ENCODE assay signal across 8 cellular contexts in genomic region chr22:29359469-29359868, GRCh38. TPM values are rescaled to one million over a fixed set of nuclear protein-coding genes. Genes with fewer than 3 reads are reported as not detected.
A peak's percentile ranks its signal among the peaks of the same experiment; 100 is the strongest.
DNase-seq lines count a peak whose midpoint lies in the region; ATAC-seq and TF ChIP-seq lines count a peak whose summit lies in the region.

No MANE protein-coding gene starts in this region.

- peak in 12 of 14 donors; percentile 10 to 77 (median 34) for DNase-seq in C1 segment of cervical spinal cord (lab: John Stamatoyannopoulos, UW)
- peak; percentile 40 for DNase-seq in MG63
- DNase-seq in cerebellum (ENCODE audit: low spot score), result peak; percentile 83
- DNase-seq in T-helper 9 cell, result no peak
- DNase-seq in GDM1 (lab: John Stamatoyannopoulos, UW), result no peak
- DNase-seq in NCI-H2107 treated with DMSO at 0.1 percent for 48 hours (lab: John Stamatoyannopoulos, UW; ENCODE audit: unreplicated experiment), result no peak

- TF ChIP-seq RAD21 in liver (IDR thresholded peaks at IDR 0.05), result peak; percentile 84 to 90

- WGBS in liver, result 25% methylated on average over 9 of the region's 9 CpGs

- peak; percentile 72 for TF ChIP-seq CTCF in liver (IDR thresholded peaks at IDR 0.05; ENCODE audit: low read depth, low read length, missing input control)

- H3K4me1 ChIP-seq in liver (ENCODE audit: control insufficient read depth in 4 of 4, insufficient read depth in 4 of 4, low read length in 3 of 4), result peaks cover 0 to 2% (median 0%) of the 10 kb centered on the region in 4 donors

- no peak overlapping the region for H3K9ac ChIP-seq in liver (ENCODE audit: low read depth in 1 of 2, low read length in 2 of 2)

- H3K27me3 ChIP-seq in MG63 (no peaks in the 10 kb centered on the region), liver (ENCODE audit: control insufficient read depth in 4 of 4, insufficient read depth in 4 of 4, low read length in 3 of 4) (no peaks in the 10 kb centered on the region)

- peaks cover 25% of the 10 kb centered on the region for H3K36me3 ChIP-seq in MG63
- peaks cover 7 to 33% (median 12%) of the 10 kb centered on the region in 4 donors for H3K36me3 ChIP-seq in liver (ENCODE audit: control insufficient read depth in 4 of 4, insufficient read depth in 3 of 4, low read depth in 1 of 4, low read length in 3 of 4)

- H3K27ac ChIP-seq in liver (ENCODE audit: low read depth in 1 of 2, low read length in 2 of 2), result no peak overlapping the region

- no peaks in the 10 kb centered on the region for H3K9me3 ChIP-seq in MG63
- no peaks in the 10 kb centered on the region for H3K9me3 ChIP-seq in liver (ENCODE audit: control insufficient read depth in 4 of 4, low read length in 3 of 4)

- no peak for ATAC-seq in GM21390 (IDR thresholded peaks at IDR 0.05; ENCODE audit: unreplicated experiment)

- H3K4me3 ChIP-seq in MG63, result no peak overlapping the region
- no peak overlapping the region for H3K4me3 ChIP-seq in liver (ENCODE audit: low read depth in 1 of 3, low read length in 3 of 3)

TF ChIP-seq in liver, 16 proteins besides CTCF, POLR2A, EP300 and RAD21:
- TF ChIP-seq FOXA2 (IDR thresholded peaks at IDR 0.05), result no peak
- TF ChIP-seq NR2F2 (IDR thresholded peaks at IDR 0.05), result no peak
- no peak for TF ChIP-seq ZBTB33 (IDR thresholded peaks at IDR 0.05)
- no peak for TF ChIP-seq TAF1 (conservative IDR thresholded peaks at IDR 0.05)
- TF ChIP-seq REST (IDR thresholded peaks at IDR 0.05), result no peak
- no peak for TF ChIP-seq ATF3 (IDR thresholded peaks at IDR 0.05)
- no peak for TF ChIP-seq JUND (IDR thresholded peaks at IDR 0.05)

RNA-seq across cellular contexts. Expression of gene AP1B1, which starts 28.9 kb away (rescaled TPM):
- 49.3 and 75.2 TPM in 2 replicates for total RNA-seq in MG63 (2014; rRNA removed; shearing (Covaris generic); ENCODE audit: low replicate concordance)
- total RNA-seq in cerebellum, result 35.4 TPM
- total RNA-seq in liver, result 10 to 100 TPM; 54.9 to 63.4 TPM
- polyA plus RNA-seq in liver, result 10 to 100 TPM; 17.6 to 33.0 TPM

RNA-seq across cellular contexts. Expression of gene RASL10A, which starts 44.0 kb away (rescaled TPM):
- total RNA-seq in MG63 (2014; rRNA removed; shearing (Covaris generic); ENCODE audit: low replicate concordance), result not detected in 2 replicates
- not detected for total RNA-seq in cerebellum
- under 1 TPM; 0.75 to 0.79 TPM for total RNA-seq in liver
- polyA plus RNA-seq in liver, result under 1 TPM; 0.10 to 0.20 TPM

RNA-seq across cellular contexts. Expression of gene GAS2L1, which starts 53.0 kb away (rescaled TPM):
- total RNA-seq in MG63 (2014; rRNA removed; shearing (Covaris generic); ENCODE audit: low replicate concordance), result 15.5 and 15.9 TPM in 2 replicates
- 3.3 TPM for total RNA-seq in cerebellum
- 10 to 100 TPM in 1 of 2 donors, 1 to 10 TPM in 1; 6.6 to 11.4 TPM for total RNA-seq in liver
- polyA plus RNA-seq in liver, result 10 to 100 TPM in 1 of 2 donors, 1 to 10 TPM in 1; 4.0 to 11.2 TPM

Comparison
In these comparisons a context has a peak if more than half of its experiments do, and no peak if none do; other contexts are left out.
1. DNase-seq: peak in C1 segment of cervical spinal cord (12 of 14), MG63 (single experiment) and cerebellum (single experiment); none in T-helper 9 cell (single experiment), GDM1 (single experiment) and NCI-H2107 treated with DMSO at 0.1 percent for 48 hours (single experiment).